In genomic region chr17:3615160-3615870, GRCh38 we compare ENCODE assay signal across 23 cellular contexts.
"Had no signal": no experiment of that assay in that cellular context is flagged by ENCODE, and none has a peak within 500 bp of the region (broad histone marks: within the 10 kb centered on the region; RNA-seq: fewer than 3 reads in every experiment).

No MANE protein-coding gene starts in this region.

- H3K27me3 ChIP-seq: ovary, tibial nerve, upper lobe of left lung had no signal

- H3K4me3 Mint-ChIP-seq: effector memory CD8-positive, alpha-beta T cell; immature natural killer cell; mesothelial cell of epicardium; natural killer cell treated with Interleukin-12 subunit alpha and Interleukin-12 subunit beta and Interleukin-15 and Interleukin-18, amount 100 ng/mL, for 72 hours had no signal

- H3K27me3 Mint-ChIP-seq: effector memory CD8-positive, alpha-beta T cell; naive B cell; natural killer cell treated with Interleukin-12 subunit alpha and Interleukin-12 subunit beta and Interleukin-15 and Interleukin-18, amount 100 ng/mL, for 72 hours had no signal

- H3K27ac Mint-ChIP-seq: immature natural killer cell, mesothelial cell of epicardium had no signal

- DNase-seq: cortex of kidney; effector memory CD8-positive, alpha-beta T cell; hypothalamus; immature natural killer cell; islet precursor cell; mesenchymal stem cell; mucosa of descending colon; naive B cell; nucleus accumbens; ovary; psoas muscle; right cardiac atrium; stimulated activated CD4-positive, alpha-beta T cell treated with anti-CD3 and anti-CD28 coated beads, Interleukin-12 subunit alpha, Interleukin-12 subunit beta, amount 100 ng/mL, for 4 hours; stimulated activated CD4-positive, alpha-beta T cell treated with anti-CD3 and anti-CD28 coated beads, Interleukin-1b, Interleukin-23, amount 100 ng/mL, for 48 hours; stimulated activated CD4-positive, alpha-beta T cell treated with anti-CD3 and anti-CD28 coated beads, Interleukin-4, amount 100 ng/mL, for 1 hour; stimulated activated CD8-positive, alpha-beta memory T cell treated with anti-CD3 and anti-CD28 coated beads, Interleukin-4, amount 100 ng/mL, for 48 hours; stimulated activated naive CD4-positive, alpha-beta T cell treated with Interleukin-2 at 50 U/mL for 16 hours; upper lobe of left lung had no signal

- H3K4me1 ChIP-seq: psoas muscle, tibial nerve, upper lobe of left lung had no signal

- H3K4me2 ChIP-seq: smooth muscle cell had no signal

- H3K9me3 ChIP-seq: ovary, psoas muscle, thoracic aorta, tibial nerve, upper lobe of left lung had no signal

- H3K4me1 Mint-ChIP-seq: immature natural killer cell, mesothelial cell of epicardium, naive B cell had no signal

- H3K4me3 ChIP-seq: mucosa of descending colon, ovary, psoas muscle, smooth muscle cell, thoracic aorta, tibial nerve, upper lobe of left lung had no signal

- ATAC-seq: effector memory CD8-positive, alpha-beta T cell; mucosa of descending colon; psoas muscle; right cardiac atrium had no signal

- H3K9me3 Mint-ChIP-seq: effector memory CD8-positive, alpha-beta T cell; immature natural killer cell; natural killer cell treated with Interleukin-12 subunit alpha and Interleukin-12 subunit beta and Interleukin-15 and Interleukin-18, amount 100 ng/mL, for 72 hours had no signal

- H3K36me3 ChIP-seq: ovary had no signal

- H3K27ac ChIP-seq: ovary, psoas muscle, thoracic aorta, tibial nerve, upper lobe of left lung had no signal
